In genomic region chr6:119289651-119290050, GRCh38 we compare ENCODE assay signal across 3 cellular contexts.
TF ChIP-seq lines count a peak whose summit lies in the region.

No MANE protein-coding gene starts in this region.

TF ChIP-seq in HepG2, 621 proteins besides CTCF, POLR2A, EP300 and RAD21:
- peak; percentile 96 for TF ChIP-seq RBM22 (optimal IDR thresholded peaks at IDR 0.05; ENCODE audit: low read length)
- no peak for TF ChIP-seq ZBTB14 (CRISPR knock-in tag; IDR thresholded peaks at IDR 0.05)

TF ChIP-seq in K562, 482 proteins besides CTCF, POLR2A, EP300 and RAD21:
- 0 out of 2 replicates have a peak, but pooled peaks have one; percentile 27 for TF ChIP-seq ZBTB40 (IDR thresholded peaks at IDR 0.05)
- TF ChIP-seq ZBTB40 (CRISPR knock-in tag; IDR thresholded peaks at IDR 0.05), result no peak
- TF ChIP-seq ETS2 (tag; IDR thresholded peaks at IDR 0.05; ENCODE audit: borderline replicate concordance, poor library complexity, severe bottlenecking), result no peak

TF ChIP-seq in GM23338, 12 proteins besides CTCF, POLR2A, EP300 and RAD21:
- TF ChIP-seq JUNB (IDR thresholded peaks at IDR 0.05; ENCODE audit: unreplicated experiment) (no peak), ZNF114 (CRISPR knock-in tag; IDR thresholded peaks at IDR 0.05) (no peak), POLR2AphosphoS5 (IDR thresholded peaks at IDR 0.05; ENCODE audit: low read depth) (no peak), NANOG (IDR thresholded peaks at IDR 0.05; ENCODE audit: borderline replicate concordance) (no peak), STAT1 (IDR thresholded peaks at IDR 0.05; ENCODE audit: unreplicated experiment) (no peak), CREB1 (CRISPR knock-in tag; IDR thresholded peaks at IDR 0.05; ENCODE audit: low read depth) (no peak), ZNF331 (CRISPR knock-in tag; IDR thresholded peaks at IDR 0.05; ENCODE audit: low read depth) (no peak), ZNF462 (CRISPR knock-in tag; IDR thresholded peaks at IDR 0.05) (no peak), REST (IDR thresholded peaks at IDR 0.05; ENCODE audit: unreplicated experiment) (no peak), EZH2 (IDR thresholded peaks at IDR 0.05; ENCODE audit: low read depth, unreplicated experiment) (no peak), EZH2phosphoT487 (IDR thresholded peaks at IDR 0.05; ENCODE audit: unreplicated experiment) (no peak)
